16 cellular contexts compared by ENCODE assay signal in the genomic region with DNA sequence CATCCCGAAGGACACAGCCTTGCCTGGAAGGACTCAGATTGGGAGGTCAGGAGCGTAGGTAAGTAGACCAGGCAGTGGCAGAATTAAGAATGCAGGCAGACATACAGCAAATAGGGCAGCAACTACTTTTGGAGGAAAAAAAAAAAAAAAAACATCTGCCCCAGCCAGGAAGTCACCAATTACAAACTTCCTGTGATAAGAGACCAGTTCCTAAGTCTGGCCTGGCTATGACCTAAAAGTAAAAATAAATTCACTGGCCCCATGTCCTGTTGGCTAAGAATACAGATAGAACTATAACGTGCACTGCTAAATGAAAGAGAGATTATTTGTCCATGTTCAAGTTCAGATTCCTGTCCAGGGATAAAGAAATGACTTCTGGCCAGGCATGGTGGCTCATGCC. TPM values are rescaled to one million over a fixed set of nuclear protein-coding genes. Genes with fewer than 3 reads are reported as not detected.
DNase-seq lines count a peak whose midpoint lies in the region; ATAC-seq and TF ChIP-seq lines count a peak whose summit lies in the region.
"Had no signal": no experiment of that assay in that cellular context is flagged by ENCODE, and none has a peak within 500 bp of the region (broad histone marks: within the 10 kb centered on the region; RNA-seq: fewer than 3 reads in every experiment).

No MANE protein-coding gene starts in this region.

- peak overlapping the region in 6 of 8 donors; percentile 9 to 80 (median 63) for H3K4me3 Mint-ChIP-seq in CD4-positive, alpha-beta memory T cell
- H3K4me3 Mint-ChIP-seq in activated T-helper 17 cell treated with anti-CD3 and anti-CD28 coated beads, Interleukin-2, amount 50 U/mL, for 72 hours: peak overlapping the region; percentile 35
- no peak overlapping the region for H3K4me3 Mint-ChIP-seq in activated T-cell treated with anti-CD3 and anti-CD28 coated beads, Interleukin-2, amount 50 U/mL, for 4 hours
- H3K4me3 Mint-ChIP-seq: naive B cell, type B pancreatic cell had no signal

- no peak overlapping the region for H2BK15ac ChIP-seq in mesendoderm (replicated peaks; ENCODE audit: low read depth)

- no peak overlapping the region for H3K18ac ChIP-seq in mesendoderm (ENCODE audit: low read length)

- peak overlapping the region in 6 of 7 donors; percentile 52 to 86 (median 67) for H3K27ac Mint-ChIP-seq in CD4-positive, alpha-beta memory T cell
- peak overlapping the region; percentile 29 for H3K27ac Mint-ChIP-seq in activated T-helper 17 cell treated with anti-CD3 and anti-CD28 coated beads, Interleukin-2, amount 50 U/mL, for 72 hours
- H3K27ac Mint-ChIP-seq: type B pancreatic cell had no signal

- intact Hi-C loops in CD4-positive, alpha-beta memory T cell (cut with micrococcal nuclease): loop anchor here (5.0 to 10.0 kb wide), 3 partner anchors 272 to 510 kb away; a partner anchor contains a TSS

- no peak overlapping the region for H2AFZ ChIP-seq in Loucy (ENCODE audit: low read length)

- DNase-seq in CD4-positive, alpha-beta memory T cell: no peak
- DNase-seq in mesendoderm (peak; percentile 53), NCI-H2196 treated with DMSO at 0.1 percent for 48 hours (lab: John Stamatoyannopoulos, UW; ENCODE audit: unreplicated experiment) (no peak)
- DNase-seq in activated CD4-positive, alpha-beta T cell treated with anti-CD3 and anti-CD28 coated beads for 1 hour: no peak
- DNase-seq in activated T-cell treated with anti-CD3 and anti-CD28 coated beads, Interleukin-2, amount 50 U/mL, for 4 hours: no peak
- DNase-seq: DMS79 treated with DMSO at 0.1 percent for 48 hours; naive B cell; NCI-H1048; NCI-H748 treated with DMSO at 0.1 percent for 48 hours; stimulated activated naive CD8-positive, alpha-beta T cell treated with anti-CD3 and anti-CD28 coated beads, Interleukin-15, Interleukin-2, amounts not matched to agents 100 U/mL and 50 U/mL, for 24 hours had no signal

- H4K20me1 ChIP-seq in Loucy (ENCODE audit: insufficient read depth, low read length, poor library complexity, severe bottlenecking): no peaks in the 10 kb centered on the region

- peaks cover 51 to 71% (median 65%) of the 10 kb centered on the region in 4 donors for H3K4me1 Mint-ChIP-seq in CD4-positive, alpha-beta memory T cell
- peaks cover 23% of the 10 kb centered on the region for H3K4me1 Mint-ChIP-seq in activated T-helper 17 cell treated with anti-CD3 and anti-CD28 coated beads, Interleukin-2, amount 50 U/mL, for 72 hours
- peaks cover 61% of the 10 kb centered on the region for H3K4me1 Mint-ChIP-seq in activated T-cell treated with anti-CD3 and anti-CD28 coated beads, Interleukin-2, amount 50 U/mL, for 4 hours (ENCODE audit: low read depth)

- H3K4me1 ChIP-seq in CD4-positive, alpha-beta memory T cell (ENCODE audit: insufficient read depth, low read length): peaks cover 71% of the 10 kb centered on the region
- H3K4me1 ChIP-seq in Loucy (ENCODE audit: insufficient read depth, low read length, poor library complexity, severe bottlenecking) (peaks cover 53% of the 10 kb centered on the region), mesendoderm (ENCODE audit: control insufficient read depth, low read depth, low read length) (peaks cover 2% of the 10 kb centered on the region)

- H3K27me3 ChIP-seq in CD4-positive, alpha-beta memory T cell (ENCODE audit: insufficient read depth, low read length): no peaks in the 10 kb centered on the region
- H3K27me3 ChIP-seq in Loucy (ENCODE audit: insufficient read depth, low read length, poor library complexity, severe bottlenecking) (no peaks in the 10 kb centered on the region), mesendoderm (ENCODE audit: insufficient read depth, low read length, poor library complexity) (no peaks in the 10 kb centered on the region)

- H3K23ac ChIP-seq in mesendoderm (ENCODE audit: low read length): no peak overlapping the region

- no peaks in the 10 kb centered on the region for H3F3A ChIP-seq in Loucy (ENCODE audit: low read depth)

- no peak overlapping the region for H2BK5ac ChIP-seq in mesendoderm (ENCODE audit: low read length)

- peaks cover 0 to 2% (median 0%) of the 10 kb centered on the region in 8 donors for H3K9me3 Mint-ChIP-seq in CD4-positive, alpha-beta memory T cell
- peaks cover 3% of the 10 kb centered on the region for H3K9me3 Mint-ChIP-seq in activated T-helper 17 cell treated with anti-CD3 and anti-CD28 coated beads, Interleukin-2, amount 50 U/mL, for 72 hours
- no peaks in the 10 kb centered on the region for H3K9me3 Mint-ChIP-seq in activated T-cell treated with anti-CD3 and anti-CD28 coated beads, Interleukin-2, amount 50 U/mL, for 4 hours
- H3K9me3 Mint-ChIP-seq: naive B cell, type B pancreatic cell had no signal

- H3K27ac ChIP-seq in CD4-positive, alpha-beta memory T cell (ENCODE audit: low read depth, low read length): no peak overlapping the region
- no peak overlapping the region for H3K27ac ChIP-seq in mesendoderm (ENCODE audit: low read depth, low read length)

- no peak overlapping the region for H2BK120ac ChIP-seq in mesendoderm (ENCODE audit: low read depth, low read length)

- H3K9me3 ChIP-seq in CD4-positive, alpha-beta memory T cell (ENCODE audit: control insufficient read depth in 1 of 2, low read length in 2 of 2): no peaks in the 10 kb centered on the region
- no peaks in the 10 kb centered on the region for H3K9me3 ChIP-seq in Loucy (ENCODE audit: insufficient read depth, low read depth, low read length)

- POLR2A ChIA-PET in CD4-positive, alpha-beta memory T cell (lab: Charles Lee; ENCODE audit: partially characterized antibody): no interaction called here

- no peaks in the 10 kb centered on the region for H3K79me2 ChIP-seq in Loucy (ENCODE audit: insufficient read depth, low read length)
- H3K79me2 ChIP-seq in mesendoderm (ENCODE audit: control insufficient read depth, insufficient read depth, low read length): no peaks in the 10 kb centered on the region

- CTCF ChIA-PET in CD4-positive, alpha-beta memory T cell (lab: Charles Lee; ENCODE audit: partially characterized antibody): interaction anchor here (0.7 to 8.4 kb wide), 8 partner anchors 14 to 416 kb away, joined by 3 to 123 read pairs (median 4); no protein-coding TSS in a partner anchor

- H2AK5ac ChIP-seq in mesendoderm (ENCODE audit: low read length): no peak overlapping the region

- no CpG with 5 or more reads among the region's 3 CpGs for WGBS in mesendoderm (ENCODE audit: extremely low coverage, insufficient coverage, low lambda C conversion rate)

- no peak for TF ChIP-seq CTCF in Loucy (conservative IDR thresholded peaks at IDR 0.05; ENCODE audit: low read length)

- H3K9ac ChIP-seq in Loucy (ENCODE audit: low read depth, low read length, poor library complexity, severe bottlenecking) (no peak overlapping the region), mesendoderm (ENCODE audit: low read length) (no peak overlapping the region)

- H4K5ac ChIP-seq in mesendoderm (ENCODE audit: low read length): no peak overlapping the region

- no peak overlapping the region for H4K8ac ChIP-seq in mesendoderm (ENCODE audit: low read depth, low read length)

- H3K4me3 ChIP-seq in CD4-positive, alpha-beta memory T cell (ENCODE audit: low read length in 2 of 2): no peak overlapping the region
- peak overlapping the region; percentile 45 for H3K4me3 ChIP-seq in Loucy (ENCODE audit: low read length, poor library complexity, severe bottlenecking)
- H3K4me3 ChIP-seq in mesendoderm (ENCODE audit: low read length): no peak overlapping the region

- peak overlapping the region; percentile 63 for H3K4me2 ChIP-seq in Loucy (ENCODE audit: low read depth, low read length, poor library complexity, severe bottlenecking)
- no peak overlapping the region for H3K4me2 ChIP-seq in mesendoderm (ENCODE audit: low read length)

- no peaks in the 10 kb centered on the region for H3K9me2 ChIP-seq in Loucy (replicated peaks; ENCODE audit: low read depth, low read length)

- no peak overlapping the region for H3K4ac ChIP-seq in mesendoderm (ENCODE audit: low read depth, low read length)

- H3K36me3 ChIP-seq in CD4-positive, alpha-beta memory T cell (ENCODE audit: insufficient read depth, low read length): no peaks in the 10 kb centered on the region
- H3K36me3 ChIP-seq in Loucy (ENCODE audit: insufficient read depth, low read length) (no peaks in the 10 kb centered on the region), mesendoderm (ENCODE audit: control insufficient read depth, insufficient read depth, low read length) (no peaks in the 10 kb centered on the region)

- H3K27me3 Mint-ChIP-seq in CD4-positive, alpha-beta memory T cell: no peaks in the 10 kb centered on the region
- no peaks in the 10 kb centered on the region for H3K27me3 Mint-ChIP-seq in activated T-helper 17 cell treated with anti-CD3 and anti-CD28 coated beads, Interleukin-2, amount 50 U/mL, for 72 hours
- H3K27me3 Mint-ChIP-seq in activated T-cell treated with anti-CD3 and anti-CD28 coated beads, Interleukin-2, amount 50 U/mL, for 4 hours (ENCODE audit: low read depth): no peaks in the 10 kb centered on the region
- H3K27me3 Mint-ChIP-seq: naive B cell, type B pancreatic cell had no signal

- H3K79me1 ChIP-seq in mesendoderm (ENCODE audit: low read length): no peaks in the 10 kb centered on the region

- no peak overlapping the region for H3K56ac ChIP-seq in mesendoderm (ENCODE audit: low read length)

- H3K36me3 Mint-ChIP-seq in CD4-positive, alpha-beta memory T cell: peaks cover 0 to 6% of the 10 kb centered on the region in 2 donors
- no peaks in the 10 kb centered on the region for H3K36me3 Mint-ChIP-seq in activated T-helper 17 cell treated with anti-CD3 and anti-CD28 coated beads, Interleukin-2, amount 50 U/mL, for 72 hours (ENCODE audit: low read depth)
- peaks cover 2% of the 10 kb centered on the region for H3K36me3 Mint-ChIP-seq in activated T-cell treated with anti-CD3 and anti-CD28 coated beads, Interleukin-2, amount 50 U/mL, for 4 hours (ENCODE audit: insufficient read depth)

- no peak for ATAC-seq in activated T-helper 17 cell treated with anti-CD3 and anti-CD28 coated beads, Interleukin-2, amount 50 U/mL, for 72 hours (replicated peaks)
- no peak for ATAC-seq in HG02610 (IDR thresholded peaks at IDR 0.05; ENCODE audit: unreplicated experiment)
- no peak for ATAC-seq in activated T-cell treated with anti-CD3 and anti-CD28 coated beads, Interleukin-2, amount 50 U/mL, for 4 hours
- ATAC-seq: stimulated activated naive CD8-positive, alpha-beta T cell treated with anti-CD3 and anti-CD28 coated beads, Interleukin-15, Interleukin-2, amounts not matched to agents 100 U/mL and 50 U/mL, for 24 hours had no signal

RNA-seq across cellular contexts. Expression of a gene that starts 45.2 kb away (rescaled TPM):
- total RNA-seq in CD4-positive, alpha-beta memory T cell: not detected
- polyA plus RNA-seq in CD4-positive, alpha-beta memory T cell: not detected
- total RNA-seq in activated T-helper 17 cell treated with anti-CD3 and anti-CD28 coated beads, Interleukin-2, amount 50 U/mL, for 72 hours: under 1 TPM in 1 of 2 donors, not detected in 1; 0.29 TPM
- 0.01 TPM for polyA plus RNA-seq in mesendoderm (2013, experiment 1 of 2)
- 0.03 TPM for polyA plus RNA-seq in mesendoderm (2013, experiment 2 of 2)
- total RNA-seq in activated T-cell treated with anti-CD3 and anti-CD28 coated beads, Interleukin-2, amount 50 U/mL, for 4 hours: under 1 TPM; 0.15 to 0.32 (median 0.22) TPM
- total RNA-seq: T-helper 1 cell treated with Interleukin-12 subunit alpha and Interleukin-12 subunit beta and Interleukin-4 antibody, amounts not matched to agents 30 ng/mL and 1 ng/mL, for 36 hours had no signal
- polyA plus RNA-seq: BJ had no signal
